In genomic region chr16:48870141-48870540, GRCh38 we compare ENCODE assay signal across 23 cellular contexts.
"Had no signal": no experiment of that assay in that cellular context is flagged by ENCODE, and none has a peak within 500 bp of the region (broad histone marks: within the 10 kb centered on the region; RNA-seq: fewer than 3 reads in every experiment).

No MANE protein-coding gene starts in this region.

- H3K9me3 Mint-ChIP-seq: mesothelial cell of epicardium had no signal

- H3K27me3 ChIP-seq: esophagus muscularis mucosa, foreskin keratinocyte, gastroesophageal sphincter, heart left ventricle, hepatocyte, left lung had no signal

- ATAC-seq: foreskin keratinocyte, gastroesophageal sphincter, heart left ventricle, left colon, left lung, left ventricle myocardium superior, lower lobe of right lung, mucosa of descending colon had no signal

- H3K27ac Mint-ChIP-seq: immature natural killer cell, mesothelial cell of epicardium, naive B cell had no signal

- H3K4me3 Mint-ChIP-seq: immature natural killer cell, mesothelial cell of epicardium, naive B cell had no signal

- H3K9me3 ChIP-seq: esophagus muscularis mucosa, lower lobe of right lung, mucosa of descending colon had no signal

- DNase-seq: dermis blood vessel endothelial cell; dorsolateral prefrontal cortex; effector CD4-positive, alpha-beta T cell; effector memory CD4-positive, alpha-beta T cell; foreskin keratinocyte; heart left ventricle; hypothalamus; immature natural killer cell; islet precursor cell; kidney; kidney glomerular epithelial cell; left colon; left lung; left ventricle myocardium superior; lower lobe of right lung; mesenchymal stem cell; mucosa of descending colon; naive B cell had no signal

- H3K4me3 ChIP-seq: coronary artery, dorsolateral prefrontal cortex, esophagus muscularis mucosa, gastroesophageal sphincter, heart left ventricle, hepatocyte, left lung, lower lobe of right lung, mucosa of descending colon had no signal

- H3K79me2 ChIP-seq: hepatocyte had no signal

- H3K27ac ChIP-seq: coronary artery, dorsolateral prefrontal cortex, esophagus muscularis mucosa, foreskin keratinocyte, gastroesophageal sphincter, heart left ventricle, hepatocyte, left lung, lower lobe of right lung had no signal

- H2AFZ ChIP-seq: hepatocyte had no signal

- H3K4me1 Mint-ChIP-seq: immature natural killer cell, mesothelial cell of epicardium, naive B cell had no signal

- H3K36me3 Mint-ChIP-seq: mesothelial cell of epicardium, naive B cell had no signal

- H3K4me1 ChIP-seq: esophagus muscularis mucosa, foreskin keratinocyte, gastroesophageal sphincter, heart left ventricle, left lung, lower lobe of right lung had no signal

- H3K36me3 ChIP-seq: esophagus muscularis mucosa, gastroesophageal sphincter, heart left ventricle, left lung, lower lobe of right lung had no signal

- H3K4me2 ChIP-seq: hepatocyte had no signal
